Comparison of ENCODE assay signal across 9 cellular contexts in genomic region chr19:51712461-51713081, GRCh38. TPM values are rescaled to one million over a fixed set of nuclear protein-coding genes. Genes with fewer than 3 reads are reported as not detected.
DNase-seq lines count a peak whose midpoint lies in the region; ATAC-seq and TF ChIP-seq lines count a peak whose summit lies in the region.
"Had no signal": no experiment of that assay in that cellular context is flagged by ENCODE, and none has a peak within 500 bp of the region (broad histone marks: within the 10 kb centered on the region; RNA-seq: fewer than 3 reads in every experiment).

No MANE protein-coding gene starts in this region.

- no peaks in the 10 kb centered on the region for H3K79me2 ChIP-seq in HCT116 (ENCODE audit: insufficient read depth, low read length)

- H3K4me1 ChIP-seq in HCT116 (ENCODE audit: control insufficient read depth in 1 of 2, insufficient read depth in 2 of 2, low read length in 2 of 2) = peaks cover 8 to 14% of the 10 kb centered on the region in 2 experiments; a peak in 3 of 4 replicates
- H3K4me1 ChIP-seq in left ventricle myocardium inferior = no peaks in the 10 kb centered on the region

- no peaks in the 10 kb centered on the region for H3K9me2 ChIP-seq in HCT116 (ENCODE audit: insufficient read depth)

- peaks cover 38% of the 10 kb centered on the region for H3K27me3 Mint-ChIP-seq in nephron progenitor cell (ENCODE audit: low read depth, poor library complexity)

- no peaks in the 10 kb centered on the region; the same call in 1 of the 2 replicates for H3K27me3 ChIP-seq in BJ (ENCODE audit: control insufficient read depth, insufficient read depth, low read length)
- H3K27me3 ChIP-seq in HCT116 (ENCODE audit: insufficient read depth, low read length) = no peaks in the 10 kb centered on the region
- H3K27me3 ChIP-seq in left ventricle myocardium inferior (ENCODE audit: low read depth) = peaks cover 39% of the 10 kb centered on the region

- H4K20me1 ChIP-seq in HCT116 (ENCODE audit: insufficient read depth) = no peaks in the 10 kb centered on the region

- H3K4me1 Mint-ChIP-seq in nephron progenitor cell = peaks cover 6% of the 10 kb centered on the region

- no peak overlapping the region for H2AFZ ChIP-seq in HCT116 (ENCODE audit: low read depth, low read length, poor library complexity, severe bottlenecking)

- no peak overlapping the region for H3K27ac Mint-ChIP-seq in nephron progenitor cell

- peaks cover 6% of the 10 kb centered on the region for H3K36me3 Mint-ChIP-seq in nephron progenitor cell (ENCODE audit: low read depth)

- peak; percentile 85 for ATAC-seq in HCT116
- ATAC-seq in HG03432 (IDR thresholded peaks at IDR 0.05; ENCODE audit: unreplicated experiment) = no peak
- no peak for ATAC-seq in GM19351 (IDR thresholded peaks at IDR 0.05; ENCODE audit: unreplicated experiment)
- ATAC-seq in HG02973 (IDR thresholded peaks at IDR 0.05; ENCODE audit: unreplicated experiment) = no peak

- no peak overlapping the region for H3K4me2 ChIP-seq in HCT116 (ENCODE audit: low read length)

- no peak for DNase-seq in BJ (ENCODE audit: low read depth)
- no peak for DNase-seq in HCT116 (ENCODE audit: low read depth, low spot score)
- peak; percentile 75 for DNase-seq in RWPE1 (ENCODE audit: low spot score)
- no peak for DNase-seq in left ventricle myocardium inferior
- DNase-seq in nephron progenitor cell = no peak
- DNase-seq: left cardiac atrium had no signal

- RAD21 ChIA-PET in HCT116 (lab: Charles Lee; ENCODE audit: low non-redundant PET in 1 of 2, low total read pairs in 2 of 2, uncharacterized antibody in 2 of 2, unreplicated experiment in 2 of 2) = no interaction called here

- POLR2A ChIA-PET in BJ (lab: Charles Lee) (no interaction called here), HCT116 (lab: Charles Lee) (interaction anchor here (0.6 kb wide), 1 partner anchor 323 kb away, joined by 3 read pairs; no protein-coding TSS in a partner anchor), RWPE1 (lab: Yijun Ruan, JAX; ENCODE audit: low non-redundant PET) (no interaction called here)

- no peak overlapping the region for H3K9ac ChIP-seq in HCT116 (ENCODE audit: low read length)

- TF ChIP-seq CTCF in BJ (IDR thresholded peaks at IDR 0.05; ENCODE audit: insufficient read depth, low read depth, low read length) = peak; percentile 43
- peak; percentile 57 to 73 (median 69); a peak in 5 of 6 replicates for TF ChIP-seq CTCF in HCT116 (IDR thresholded peaks at IDR 0.05 in 2 of 3, conservative IDR thresholded peaks at IDR 0.05 in 1 of 3; ENCODE audit: borderline replicate concordance in 1 of 3, insufficient read depth in 1 of 3, low read depth in 2 of 3, low read length in 2 of 3)
- peak; percentile 73 for TF ChIP-seq CTCF in RWPE1 (conservative IDR thresholded peaks at IDR 0.05; ENCODE audit: low read depth)
- peak; percentile 57 for TF ChIP-seq CTCF in left ventricle myocardium inferior (IDR thresholded peaks at IDR 0.05; ENCODE audit: borderline replicate concordance)
- TF ChIP-seq CTCF in nephron progenitor cell (IDR thresholded peaks at IDR 0.05) = no peak

- H3K9me3 ChIP-seq in HCT116 (ENCODE audit: control insufficient read depth in 1 of 2, insufficient read depth in 1 of 2, low read depth in 1 of 2, low read length in 2 of 2) = no peaks in the 10 kb centered on the region
- H3K9me3 ChIP-seq in left ventricle myocardium inferior (replicated peaks) = no peaks in the 10 kb centered on the region

- H3K9me3 Mint-ChIP-seq in nephron progenitor cell = peaks cover 6% of the 10 kb centered on the region

- peak; percentile 60 for TF ChIP-seq RAD21 in HCT116 (IDR thresholded peaks at IDR 0.05; ENCODE audit: low read depth)

- BruUV-seq in HCT116 (replicated peaks; lab: Mats Ljungman, UMichigan) = no TSS peak

- no peak overlapping the region for H3K4me3 Mint-ChIP-seq in nephron progenitor cell

- no peak overlapping the region for H3K4me3 ChIP-seq in BJ (ENCODE audit: low read depth, low read length)
- H3K4me3 ChIP-seq in HCT116 (replicated peaks in 1 of 2; ENCODE audit: low read depth in 1 of 2, low read length in 2 of 2) = no peak overlapping the region
- H3K4me3 ChIP-seq in left ventricle myocardium inferior = no peak overlapping the region

- H3K36me3 ChIP-seq in BJ (ENCODE audit: control insufficient read depth, insufficient read depth, low read length) = 0 out of 2 replicates have a peak, but pooled peaks cover 2% of the 10 kb centered on the region
- no peaks in the 10 kb centered on the region for H3K36me3 ChIP-seq in HCT116 (ENCODE audit: control insufficient read depth in 1 of 2, insufficient read depth in 2 of 2, low read length in 2 of 2)
- H3K36me3 ChIP-seq in left ventricle myocardium inferior = no peaks in the 10 kb centered on the region

- TF ChIP-seq POLR2A in HCT116 (IDR thresholded peaks at IDR 0.05; ENCODE audit: borderline replicate concordance, extremely low read depth, insufficient read depth, insufficient read length) = no peak

- intact Hi-C loops in HCT116 (cut with micrococcal nuclease) (loop anchor here (1.0 kb wide), 1 partner anchor 66 kb away; no protein-coding TSS in a partner anchor), left ventricle myocardium inferior (cut with micrococcal nuclease) (no loop called here)

- CTCF ChIA-PET in BJ (lab: Yijun Ruan, JAX) = no interaction called here
- CTCF ChIA-PET in HCT116 (lab: Charles Lee) = interaction anchor here (0.8 kb wide), 1 partner anchor 65 kb away, joined by 3 read pairs; no protein-coding TSS in a partner anchor
- CTCF ChIA-PET in RWPE1 (lab: Yijun Ruan, JAX) = interaction anchor here (1.5 kb wide), 1 partner anchor 65 kb away, joined by 7 read pairs; no protein-coding TSS in a partner anchor

- H3K27ac ChIP-seq in HCT116 (ENCODE audit: low read depth, low read length) = no peak overlapping the region
- no peak overlapping the region for H3K27ac ChIP-seq in RWPE1
- no peak overlapping the region for H3K27ac ChIP-seq in left ventricle myocardium inferior (replicated peaks)

TF ChIP-seq in HCT116, 20 proteins besides CTCF, POLR2A, EP300 and RAD21 (continues in another document):
- TF ChIP-seq YY1 (IDR thresholded peaks at IDR 0.05; ENCODE audit: extremely low read depth, insufficient replicate concordance, low read depth, low read length) = no peak
- TF ChIP-seq ZBTB33 (IDR thresholded peaks at IDR 0.05; ENCODE audit: extremely low read depth, insufficient replicate concordance, low read length) = no peak
- no peak for TF ChIP-seq MAX (IDR thresholded peaks at IDR 0.05)
- TF ChIP-seq ATF3 (IDR thresholded peaks at IDR 0.05) = no peak
- no peak for TF ChIP-seq EZH2phosphoT487 (IDR thresholded peaks at IDR 0.05; ENCODE audit: borderline replicate concordance)
- TF ChIP-seq SP1 (IDR thresholded peaks at IDR 0.05; ENCODE audit: low read depth) = no peak
- no peak for TF ChIP-seq EZH2 (IDR thresholded peaks at IDR 0.05)
- TF ChIP-seq ZNF274 (IDR thresholded peaks at IDR 0.05; ENCODE audit: low read depth, low read length) = no peak
- TF ChIP-seq EGR1 (IDR thresholded peaks at IDR 0.05; ENCODE audit: low read depth) = no peak
- TF ChIP-seq CEBPB (IDR thresholded peaks at IDR 0.05; ENCODE audit: low read depth) = no peak
- TF ChIP-seq ZFX (IDR thresholded peaks at IDR 0.05) = no peak
- no peak for TF ChIP-seq ELF1 (IDR thresholded peaks at IDR 0.05; ENCODE audit: borderline replicate concordance, low read depth)
- no peak for TF ChIP-seq JUND (IDR thresholded peaks at IDR 0.05)
- TF ChIP-seq CBX3 (IDR thresholded peaks at IDR 0.05; ENCODE audit: low read depth) = no peak
- TF ChIP-seq SIN3A (IDR thresholded peaks at IDR 0.05; ENCODE audit: low read depth) = no peak
- TF ChIP-seq POLR2AphosphoS5 (IDR thresholded peaks at IDR 0.05; ENCODE audit: low read depth, low read length) = no peak

RNA-seq across cellular contexts. Expression of gene HAS1, which starts 11.2 kb away (rescaled TPM):
- not detected in 2 replicates for polyA plus RNA-seq in BJ (2011; rRNA removed)
- polyA minus RNA-seq in BJ (2011; rRNA and poly(A)+ RNA removed) = not detected in 2 replicates
- total RNA-seq in HCT116 (2021; ENCODE audit: unreplicated experiment) = not detected
- 0.04 TPM in 1 of 2 replicates, not detected in the other for polyA plus RNA-seq in HCT116 (2012)
- 0.41 TPM for total RNA-seq in left ventricle myocardium inferior

RNA-seq across cellular contexts. Expression of gene SPACA6, which starts 19.4 kb away (rescaled TPM):
- polyA plus RNA-seq in BJ (2011; rRNA removed) = 6.4 and 8.5 TPM in 2 replicates
- 3.1 and 3.7 TPM in 2 replicates for polyA minus RNA-seq in BJ (2011; rRNA and poly(A)+ RNA removed)
- 13.9 TPM for total RNA-seq in HCT116 (2021; ENCODE audit: unreplicated experiment)
- 4.6 and 6.9 TPM in 2 replicates for polyA plus RNA-seq in HCT116 (2012)
- 11.8 TPM for total RNA-seq in left ventricle myocardium inferior

RNA-seq across cellular contexts. Expression of gene FPR1, which starts 39.1 kb away (rescaled TPM):
- not detected in 2 replicates for polyA plus RNA-seq in BJ (2011; rRNA removed)
- not detected in 2 replicates for polyA minus RNA-seq in BJ (2011; rRNA and poly(A)+ RNA removed)
- total RNA-seq in HCT116 (2021; ENCODE audit: unreplicated experiment) (not detected), left ventricle myocardium inferior (4.5 TPM)
- 0.22 and 0.39 TPM in 2 replicates for polyA plus RNA-seq in HCT116 (2012)

RNA-seq across cellular contexts. Expression of gene FPR2, which starts 48.4 kb away (rescaled TPM):
- not detected in 2 replicates for polyA plus RNA-seq in BJ (2011; rRNA removed)
- not detected in 2 replicates for polyA minus RNA-seq in BJ (2011; rRNA and poly(A)+ RNA removed)
- total RNA-seq in HCT116 (2021; ENCODE audit: unreplicated experiment) (not detected), left ventricle myocardium inferior (0.74 TPM)
- 0.09 TPM in 1 of 2 replicates, not detected in the other for polyA plus RNA-seq in HCT116 (2012)
